ENCODE assay signal across 24 cellular contexts in genomic region chr2:105722726-105723297, GRCh38. TPM values are rescaled to one million over a fixed set of nuclear protein-coding genes. Genes with fewer than 3 reads are reported as not detected.
A peak's percentile ranks its signal among the peaks of the same experiment; 100 is the strongest.
DNase-seq lines count a peak whose midpoint lies in the region; ATAC-seq and TF ChIP-seq lines count a peak whose summit lies in the region.
"Had no signal": no experiment of that assay in that cellular context is flagged by ENCODE, and none has a peak within 500 bp of the region (broad histone marks: within the 10 kb centered on the region; RNA-seq: fewer than 3 reads in every experiment).

No MANE protein-coding gene starts in this region.

- ATAC-seq in natural killer cell treated with Interleukin-12 subunit alpha and Interleukin-12 subunit beta and Interleukin-15 and Interleukin-18, amount 100 ng/mL, for 72 hours: no peak
- ATAC-seq in natural killer cell: no peak
- ATAC-seq in activated CD8-positive, alpha-beta T cell treated with anti-CD3 and anti-CD28 coated beads, Interleukin-2, amount 10 ng/mL, durations not matched to agents 7 days and 5 days: no peak
- ATAC-seq: GM12878, GM23338, Right ventricle myocardium inferior had no signal

- no peak for DNase-seq in natural killer cell treated with Interleukin-12 subunit alpha and Interleukin-12 subunit beta and Interleukin-15 and Interleukin-18, amount 100 ng/mL, for 72 hours (ENCODE audit: low spot score)
- DNase-seq in natural killer cell (no peak), esophagus muscularis mucosa (ENCODE audit: extremely low spot score) (peak; percentile 90), pons (ENCODE audit: low spot score) (no peak), NCI-H128 (lab: John Stamatoyannopoulos, UW; ENCODE audit: unreplicated experiment) (no peak)
- no peak for DNase-seq in activated CD8-positive, alpha-beta T cell treated with anti-CD3 and anti-CD28 coated beads, Interleukin-2, amount 10 ng/mL, durations not matched to agents 7 days and 5 days
- no peak for DNase-seq in effector CD8-positive, alpha-beta T cell (lab: John Stamatoyannopoulos, UW)
- DNase-seq: C1 segment of cervical spinal cord; CD4-positive, alpha-beta memory T cell; COR-L47; H9; HFFc6; KG1; MG63; NCI-H1105 treated with DMSO at 0.1 percent for 48 hours; NCI-H1694; NCI-H2081; NCI-H2227 treated with DMSO at 0.1 percent for 48 hours; NCI-H526 treated with DMSO at 0.1 percent for 48 hours; PC-9 had no signal

- TF ChIP-seq CTCF in natural killer cell (IDR thresholded peaks at IDR 0.05) (no peak), esophagus muscularis mucosa (IDR thresholded peaks at IDR 0.05) (no peak)

- H3K9me3 Mint-ChIP-seq in natural killer cell treated with Interleukin-12 subunit alpha and Interleukin-12 subunit beta and Interleukin-15 and Interleukin-18, amount 100 ng/mL, for 72 hours: peaks cover 4% of the 10 kb centered on the region
- H3K9me3 Mint-ChIP-seq in natural killer cell: peaks cover 0 to 2% of the 10 kb centered on the region in 2 donors
- H3K9me3 Mint-ChIP-seq in activated CD8-positive, alpha-beta T cell treated with anti-CD3 and anti-CD28 coated beads, Interleukin-2, amount 10 ng/mL, durations not matched to agents 7 days and 5 days (ENCODE audit: insufficient read depth): peaks cover 9% of the 10 kb centered on the region
- H3K9me3 Mint-ChIP-seq: HFFc6 had no signal

- H3K27me3 Mint-ChIP-seq in natural killer cell treated with Interleukin-12 subunit alpha and Interleukin-12 subunit beta and Interleukin-15 and Interleukin-18, amount 100 ng/mL, for 72 hours: peaks cover 0 to 9% of the 10 kb centered on the region in 2 donors
- peaks cover 13 to 23% of the 10 kb centered on the region in 2 donors for H3K27me3 Mint-ChIP-seq in natural killer cell (ENCODE audit: low read depth in 2 of 2)
- H3K27me3 Mint-ChIP-seq in activated CD8-positive, alpha-beta T cell treated with anti-CD3 and anti-CD28 coated beads, Interleukin-2, amount 10 ng/mL, durations not matched to agents 7 days and 5 days (ENCODE audit: low read depth): peaks cover 6% of the 10 kb centered on the region
- H3K27me3 Mint-ChIP-seq: CD4-positive, alpha-beta memory T cell had no signal

- intact Hi-C loops in natural killer cell (cut with micrococcal nuclease) (no loop called here), esophagus muscularis mucosa (cut with DNase I) (no loop called here)

- peaks cover 0 to 10% (median 3%) of the 10 kb centered on the region in 4 donors for H3K9me3 ChIP-seq in esophagus muscularis mucosa
- H3K9me3 ChIP-seq: MG63, SJSA1 had no signal

- no peak for TF ChIP-seq POLR2A in esophagus muscularis mucosa (IDR thresholded peaks at IDR 0.05; ENCODE audit: low read depth)

- no peaks in the 10 kb centered on the region for H3K36me3 ChIP-seq in esophagus muscularis mucosa
- H3K36me3 ChIP-seq: MG63, SJSA1 had no signal

- H3K27me3 ChIP-seq in esophagus muscularis mucosa: no peaks in the 10 kb centered on the region
- H3K27me3 ChIP-seq: SJSA1 had no signal

- POLR2A ChIA-PET in activated CD8-positive, alpha-beta T cell treated with anti-CD3 and anti-CD28 coated beads, Interleukin-2, amount 10 ng/mL, durations not matched to agents 7 days and 5 days (lab: Charles Lee): interaction anchor here (2.1 kb wide), 1 partner anchor 23 kb away, joined by 7 read pairs; no protein-coding TSS in a partner anchor

- peaks cover 0 to 6% of the 10 kb centered on the region in 2 donors for H3K4me1 Mint-ChIP-seq in natural killer cell treated with Interleukin-12 subunit alpha and Interleukin-12 subunit beta and Interleukin-15 and Interleukin-18, amount 100 ng/mL, for 72 hours (ENCODE audit: low read depth in 2 of 2)
- no peaks in the 10 kb centered on the region for H3K4me1 Mint-ChIP-seq in natural killer cell
- peaks cover 15% of the 10 kb centered on the region for H3K4me1 Mint-ChIP-seq in activated CD8-positive, alpha-beta T cell treated with anti-CD3 and anti-CD28 coated beads, Interleukin-2, amount 10 ng/mL, durations not matched to agents 7 days and 5 days (ENCODE audit: low read depth)

- H3K4me1 ChIP-seq in esophagus muscularis mucosa: no peaks in the 10 kb centered on the region
- H3K4me1 ChIP-seq: SJSA1 had no signal

- H3K36me3 Mint-ChIP-seq in natural killer cell treated with Interleukin-12 subunit alpha and Interleukin-12 subunit beta and Interleukin-15 and Interleukin-18, amount 100 ng/mL, for 72 hours: peaks cover 9% of the 10 kb centered on the region
- peaks cover 8% of the 10 kb centered on the region for H3K36me3 Mint-ChIP-seq in natural killer cell
- peaks cover 8% of the 10 kb centered on the region for H3K36me3 Mint-ChIP-seq in activated CD8-positive, alpha-beta T cell treated with anti-CD3 and anti-CD28 coated beads, Interleukin-2, amount 10 ng/mL, durations not matched to agents 7 days and 5 days (ENCODE audit: low read depth)

- no peak overlapping the region for H3K4me3 ChIP-seq in esophagus muscularis mucosa
- H3K4me3 ChIP-seq: GM12878, GM23338, MG63, PC-9, SJSA1 had no signal

- TF ChIP-seq EP300 in esophagus muscularis mucosa (IDR thresholded peaks at IDR 0.05): no peak

- peak overlapping the region in 1 of 2 donors; percentile 29 for H3K27ac Mint-ChIP-seq in natural killer cell treated with Interleukin-12 subunit alpha and Interleukin-12 subunit beta and Interleukin-15 and Interleukin-18, amount 100 ng/mL, for 72 hours
- H3K27ac Mint-ChIP-seq in natural killer cell: no peak overlapping the region
- H3K27ac Mint-ChIP-seq in activated CD8-positive, alpha-beta T cell treated with anti-CD3 and anti-CD28 coated beads, Interleukin-2, amount 10 ng/mL, durations not matched to agents 7 days and 5 days: peak overlapping the region; percentile 5
- H3K27ac Mint-ChIP-seq: GM23338, H9, HFFc6 had no signal

- peak overlapping the region; percentile 16 for H3K4me3 Mint-ChIP-seq in natural killer cell treated with Interleukin-12 subunit alpha and Interleukin-12 subunit beta and Interleukin-15 and Interleukin-18, amount 100 ng/mL, for 72 hours
- no peak overlapping the region for H3K4me3 Mint-ChIP-seq in natural killer cell
- H3K4me3 Mint-ChIP-seq in activated CD8-positive, alpha-beta T cell treated with anti-CD3 and anti-CD28 coated beads, Interleukin-2, amount 10 ng/mL, durations not matched to agents 7 days and 5 days: no peak overlapping the region
- H3K4me3 Mint-ChIP-seq: CD4-positive, alpha-beta memory T cell; GM23338; H9; HFFc6 had no signal

- CTCF ChIA-PET in activated CD8-positive, alpha-beta T cell treated with anti-CD3 and anti-CD28 coated beads, Interleukin-2, amount 10 ng/mL, durations not matched to agents 7 days and 5 days (lab: Charles Lee): interaction anchor here (1.2 to 1.5 kb wide), 2 partner anchors 16 to 146 kb away, joined by 4 to 5 read pairs; no protein-coding TSS in a partner anchor

- 87% methylated on average over 11 of the region's 11 CpGs for WGBS in esophagus muscularis mucosa

- H3K27ac ChIP-seq in esophagus muscularis mucosa (replicated peaks in 1 of 4): no peak overlapping the region
- H3K27ac ChIP-seq: PC-9, SJSA1 had no signal

RNA-seq across cellular contexts. Expression of gene NCK2, which starts 21.9 kb away (rescaled TPM):
- 10 to 100 TPM; 44.7 to 47.4 TPM for total RNA-seq in natural killer cell treated with Interleukin-12 subunit alpha and Interleukin-12 subunit beta and Interleukin-15 and Interleukin-18, amount 100 ng/mL, for 72 hours
- total RNA-seq in natural killer cell (10 to 100 TPM; 34.1 to 50.8 (median 43.0) TPM), esophagus muscularis mucosa (100 to 1,000 TPM in 2 of 4 donors, 10 to 100 TPM in 2; 59.8 to 130 (median 96.2) TPM)
- 10 to 100 TPM; 60.7 to 61.3 TPM for total RNA-seq in activated CD8-positive, alpha-beta T cell treated with anti-CD3 and anti-CD28 coated beads, Interleukin-2, amount 10 ng/mL, durations not matched to agents 7 days and 5 days
